ENCODE assay signal across 8 cellular contexts in the genomic region with DNA sequence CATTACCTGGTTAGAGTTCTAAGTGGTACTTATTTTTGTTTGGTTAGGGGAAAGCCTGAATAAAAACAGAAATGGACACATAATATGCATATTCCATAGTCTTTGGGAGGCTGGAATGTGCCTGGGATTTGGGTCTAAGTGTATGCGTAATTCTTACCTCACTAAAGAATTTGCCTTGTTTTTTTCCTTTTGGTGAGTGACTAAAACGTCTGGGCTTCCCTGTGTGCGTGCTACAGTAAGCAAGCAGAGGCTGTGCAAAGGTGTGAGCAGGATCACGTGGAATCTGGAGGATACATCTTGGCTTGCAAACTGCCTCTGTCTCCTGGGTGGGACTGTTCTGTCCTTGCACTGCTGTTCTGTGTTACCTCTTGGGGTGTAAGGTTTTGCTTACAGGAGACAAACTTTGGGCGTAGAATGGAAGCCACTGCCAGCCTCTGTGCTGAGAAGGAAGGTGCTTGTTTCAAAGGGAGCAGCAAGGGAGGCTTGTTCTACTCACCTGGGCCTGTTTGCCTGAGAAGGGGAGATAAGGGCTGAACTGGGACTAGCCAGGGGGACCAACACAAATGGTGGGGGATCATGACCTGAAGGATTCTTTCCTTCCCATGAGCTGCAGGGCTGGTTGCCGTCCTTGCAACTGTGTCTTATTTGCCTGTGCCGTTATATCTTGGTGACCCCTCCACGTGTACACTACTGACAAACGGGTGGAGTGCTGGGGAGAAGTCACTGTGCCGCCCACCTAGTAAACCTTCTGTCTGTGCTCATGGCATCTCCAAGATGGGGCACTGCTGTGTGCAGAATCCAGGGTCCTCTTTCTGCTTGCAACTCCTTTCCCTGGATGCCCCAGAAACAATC. TPM values are rescaled to one million over a fixed set of nuclear protein-coding genes. Genes with fewer than 3 reads are reported as not detected.
A peak's percentile ranks its signal among the peaks of the same experiment; 100 is the strongest.
DNase-seq lines count a peak whose midpoint lies in the region; ATAC-seq, FAIRE-seq and TF ChIP-seq lines count a peak whose summit lies in the region.

No MANE protein-coding gene starts in this region.

- H3K4me3 Mint-ChIP-seq in astrocyte (ENCODE audit: unreplicated experiment) (peak overlapping the region; percentile 92), immature natural killer cell (peak overlapping the region; percentile 95 to 97 (median 97))

- H3K36me3 ChIP-seq in Panc1 (ENCODE audit: control insufficient read depth, insufficient read depth, low read length) (peaks cover 25% of the 10 kb centered on the region), astrocyte (ENCODE audit: insufficient read depth, low read length) (peaks cover 13% of the 10 kb centered on the region)

- no peaks in the 10 kb centered on the region for H3K27me3 ChIP-seq in Panc1 (ENCODE audit: control insufficient read depth, insufficient read depth, low read length)
- H3K27me3 ChIP-seq in astrocyte (ENCODE audit: insufficient read depth, low read length), result no peaks in the 10 kb centered on the region

- no peak overlapping the region for H2AFZ ChIP-seq in astrocyte (ENCODE audit: low read depth, low read length)

- H3K27ac ChIP-seq in Panc1 (ENCODE audit: low read length) (peak overlapping the region; percentile 100), astrocyte (ENCODE audit: low read depth, low read length) (peak overlapping the region; percentile 100)

- H3K27me3 Mint-ChIP-seq in astrocyte (ENCODE audit: low read depth, unreplicated experiment) (no peaks in the 10 kb centered on the region), immature natural killer cell (ENCODE audit: low read depth in 3 of 3) (peaks cover 51 to 66% (median 61%) of the 10 kb centered on the region in 3 donors)

- intact Hi-C loops in Panc1 (cut with micrococcal nuclease; ENCODE audit: unreplicated experiment), result no loop called here

- H3K9me3 Mint-ChIP-seq in astrocyte (ENCODE audit: unreplicated experiment) (peaks cover 1% of the 10 kb centered on the region), immature natural killer cell (peaks cover 0 to 14% (median 2%) of the 10 kb centered on the region in 6 donors)

- H3K79me2 ChIP-seq in astrocyte (ENCODE audit: insufficient read depth, low read length), result peaks cover 98% of the 10 kb centered on the region

- BruUV-seq in Panc1 (replicated peaks; lab: Mats Ljungman, UMichigan), result no TSS peak

- H3K36me3 Mint-ChIP-seq in astrocyte (ENCODE audit: low read depth, unreplicated experiment), result peaks cover 6% of the 10 kb centered on the region
- H3K36me3 Mint-ChIP-seq in immature natural killer cell, result peaks cover 17 to 45% (median 40%) of the 10 kb centered on the region in 3 donors

- peak; percentile 10 for ATAC-seq in Panc1
- no peak for ATAC-seq in GM18520 (IDR thresholded peaks at IDR 0.05; ENCODE audit: unreplicated experiment)
- ATAC-seq in GM21723 (IDR thresholded peaks at IDR 0.05; ENCODE audit: unreplicated experiment), result no peak

- CTCF ChIA-PET in Panc1 (lab: Charles Lee), result no interaction called here

- H3K4me1 Mint-ChIP-seq in astrocyte (ENCODE audit: low read depth, unreplicated experiment) (peaks cover 62% of the 10 kb centered on the region), immature natural killer cell (peaks cover 79 to 80% of the 10 kb centered on the region in 2 donors)

- H4K20me1 ChIP-seq in astrocyte (ENCODE audit: insufficient read depth, low read length), result peaks cover 93% of the 10 kb centered on the region

- H3K4me1 ChIP-seq in Panc1 (ENCODE audit: control insufficient read depth, insufficient read depth, low read length), result peaks cover 48% of the 10 kb centered on the region
- H3K4me1 ChIP-seq in astrocyte (ENCODE audit: insufficient read depth, low read length), result peaks cover 33% of the 10 kb centered on the region

- H3K9ac ChIP-seq in astrocyte (ENCODE audit: low read length), result peak overlapping the region; percentile 96

- H3K4me3 ChIP-seq in Panc1 (ENCODE audit: low read depth in 2 of 2, low read length in 2 of 2) (peak overlapping the region; percentile 91 to 99), astrocyte (ENCODE audit: insufficient read depth, low read depth, low read length) (peak overlapping the region; percentile 95)

- H3K27ac Mint-ChIP-seq in astrocyte (ENCODE audit: unreplicated experiment), result peak overlapping the region; percentile 88
- H3K27ac Mint-ChIP-seq in immature natural killer cell, result peak overlapping the region; percentile 99 to 100 (median 99)

- H3K4me2 ChIP-seq in astrocyte (ENCODE audit: low read length), result peak overlapping the region; percentile 94

- H3K9me3 ChIP-seq in Panc1 (ENCODE audit: control insufficient read depth, insufficient read depth, low read depth, low read length) (no peaks in the 10 kb centered on the region), astrocyte (ENCODE audit: insufficient read depth, low read depth, low read length) (no peaks in the 10 kb centered on the region)

- in situ Hi-C loops in Panc1 (cut with HindIII; ENCODE audit: low pct_unique_long_range_greater_than_20kb, low sequenced_read_pairs), result no loop called here

- TF ChIP-seq CTCF in Panc1 (IDR thresholded peaks at IDR 0.05) (no peak), astrocyte (IDR thresholded peaks at IDR 0.05; ENCODE audit: insufficient read depth, low read depth, low read length) (no peak)

- FAIRE-seq in astrocyte (lab: Jason Lieb, UNC), result no peak

- POLR2A ChIA-PET in Panc1 (lab: Charles Lee), result interaction anchor here (0.6 to 1.0 kb wide), 2 partner anchors 11 to 90 kb away, joined by 4 to 12 read pairs; no protein-coding TSS in a partner anchor

- DNase-seq in GM04503 (ENCODE audit: low read depth), result peak; percentile 44
- DNase-seq in Panc1 (ENCODE audit: low read depth, low spot score), result no peak
- peak; percentile 75 for DNase-seq in astrocyte (ENCODE audit: low read depth)
- peak; percentile 42 to 51 (median 42) for DNase-seq in immature natural killer cell
- peak; percentile 66 for DNase-seq in stimulated activated CD8-positive, alpha-beta memory T cell treated with anti-CD3 and anti-CD28 coated beads, Interleukin-4, amount 100 ng/mL, for 48 hours
- DNase-seq in GF-D8 (lab: John Stamatoyannopoulos, UW), result no peak

RNA-seq across cellular contexts. Expression of gene NEAT1, which starts 4.5 kb away (rescaled TPM):
- total RNA-seq in Panc1 (2021; ENCODE audit: unreplicated experiment) (731 TPM), astrocyte (202 and 317 TPM in 2 replicates)
- 190 TPM for polyA plus RNA-seq in Panc1 (2012; ENCODE audit: insufficient read length)
- 1 to 10 TPM in 2 of 3 donors, under 1 TPM in 1; 0.26 to 5.9 (median 1.4) TPM for polyA plus RNA-seq in immature natural killer cell

RNA-seq across cellular contexts. Expression of gene FRMD8, which starts 40.6 kb away (rescaled TPM):
- 85.8 TPM for total RNA-seq in Panc1 (2021; ENCODE audit: unreplicated experiment)
- 76.7 TPM for polyA plus RNA-seq in Panc1 (2012; ENCODE audit: insufficient read length)
- 61.2 and 76.3 TPM in 2 replicates for total RNA-seq in astrocyte
- 10 to 100 TPM; 62.8 to 73.5 (median 63.4) TPM for polyA plus RNA-seq in immature natural killer cell

RNA-seq across cellular contexts. Expression of gene SLC25A45, which starts 44.6 kb away (rescaled TPM):
- total RNA-seq in Panc1 (2021; ENCODE audit: unreplicated experiment), result 9.8 TPM
- 5.9 TPM for polyA plus RNA-seq in Panc1 (2012; ENCODE audit: insufficient read length)
- total RNA-seq in astrocyte, result 1.9 and 2.6 TPM in 2 replicates
- 10 to 100 TPM in 2 of 3 donors, 1 to 10 TPM in 1; 4.5 to 16.0 (median 10.3) TPM for polyA plus RNA-seq in immature natural killer cell

Comparison
In these comparisons a context has a peak if more than half of its experiments do, and no peak if none do; other contexts are left out.
1. DNase-seq: peak in GM04503 (single experiment), astrocyte (single experiment), immature natural killer cell (3 of 3) and stimulated activated CD8-positive, alpha-beta memory T cell treated with anti-CD3 and anti-CD28 coated beads, Interleukin-4, amount 100 ng/mL, for 48 hours (single experiment); none in Panc1 (single experiment) and GF-D8 (single experiment).